ENCODE assay signal across 8 cellular contexts in the genomic region with DNA sequence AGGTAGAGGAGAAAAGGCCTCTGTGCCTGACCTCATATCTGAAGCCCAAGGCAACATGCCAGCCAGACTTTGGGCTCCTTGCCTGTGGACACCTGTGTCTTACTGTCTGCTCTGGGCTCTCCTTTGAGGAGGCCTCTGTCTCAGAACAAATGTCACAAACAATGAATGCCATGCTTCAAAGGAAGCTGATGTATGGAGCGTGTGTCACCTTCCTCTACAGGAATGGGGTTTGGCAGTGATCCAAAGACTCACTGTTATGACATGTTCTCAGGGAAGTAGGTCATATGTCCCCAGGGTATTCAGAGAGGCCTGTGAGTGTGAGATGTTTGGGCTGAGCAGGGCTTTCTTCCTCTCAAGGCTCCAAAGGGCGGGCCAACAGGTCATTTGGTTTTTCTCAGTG. TPM values are rescaled to one million over a fixed set of nuclear protein-coding genes. Genes with fewer than 3 reads are reported as not detected.
DNase-seq lines count a peak whose midpoint lies in the region; ATAC-seq and TF ChIP-seq lines count a peak whose summit lies in the region.

No MANE protein-coding gene starts in this region.

- H3K36me3 Mint-ChIP-seq in activated CD8-positive, alpha-beta T cell treated with anti-CD3 and anti-CD28 coated beads for 36 hours (ENCODE audit: low read depth), result no peaks in the 10 kb centered on the region
- H3K36me3 Mint-ChIP-seq in activated CD8-positive, alpha-beta T cell treated with anti-CD3 and anti-CD28 coated beads, Interleukin-2, amount 10 ng/mL, durations not matched to agents 7 days and 5 days (ENCODE audit: low read depth), result no peaks in the 10 kb centered on the region
- no peaks in the 10 kb centered on the region; a peak in 2 of 7 replicates for H3K36me3 Mint-ChIP-seq in H9 (ENCODE audit: insufficient read depth in 1 of 3, low read depth in 3 of 3)

- H3K56ac ChIP-seq in H9 (ENCODE audit: insufficient read length, low read depth, low read length), result no peak overlapping the region

- WGBS in H9 (ENCODE audit: extremely low coverage, insufficient read length, low lambda C conversion rate), result no CpG with 5 or more reads among the region's 2 CpGs

- no peak overlapping the region for H3K14ac ChIP-seq in H9 (ENCODE audit: insufficient read depth, low read length)

- no peak overlapping the region for H3K23ac ChIP-seq in H9 (ENCODE audit: insufficient read length, low read depth, low read length)

- H2BK15ac ChIP-seq in H9 (ENCODE audit: low read depth, low read length), result no peak overlapping the region

- H3K27ac ChIP-seq in epithelial cell of prostate, result no peak overlapping the region
- H3K27ac ChIP-seq in H9 (ENCODE audit: insufficient read length, low read depth, low read length), result no peak overlapping the region

- no peak overlapping the region for H4K91ac ChIP-seq in H9 (ENCODE audit: insufficient read length, low read depth, low read length)

- CTCF ChIA-PET in activated CD8-positive, alpha-beta T cell treated with anti-CD3 and anti-CD28 coated beads for 36 hours (lab: Charles Lee), result no interaction called here
- CTCF ChIA-PET in activated CD8-positive, alpha-beta T cell treated with anti-CD3 and anti-CD28 coated beads, Interleukin-2, amount 10 ng/mL, durations not matched to agents 7 days and 5 days (lab: Charles Lee), result no interaction called here

- no peak overlapping the region for H3K4me2 ChIP-seq in H9 (ENCODE audit: insufficient read depth, insufficient read length, low read length)

- no peaks in the 10 kb centered on the region for H3K27me3 ChIP-seq in H9 (ENCODE audit: insufficient read depth, low read length)

- H2BK5ac ChIP-seq in H9 (ENCODE audit: insufficient read length, low read length), result no peak overlapping the region

- H3K9me3 ChIP-seq in H9 (ENCODE audit: control insufficient read depth, low read depth, low read length), result no peaks in the 10 kb centered on the region

- peak; percentile 62 for ATAC-seq in activated CD8-positive, alpha-beta T cell treated with anti-CD3 and anti-CD28 coated beads for 36 hours
- ATAC-seq in activated CD8-positive, alpha-beta T cell treated with anti-CD3 and anti-CD28 coated beads, Interleukin-2, amount 10 ng/mL, durations not matched to agents 7 days and 5 days, result no peak
- peak; percentile 79 for ATAC-seq in stimulated activated naive CD8-positive, alpha-beta T cell treated with anti-CD3 and anti-CD28 coated beads, Interleukin-15, amount 100 ng/mL, for 72 hours
- ATAC-seq in HG02798 (IDR thresholded peaks at IDR 0.05; ENCODE audit: poor library complexity, unreplicated experiment), result no peak

- H3K4ac ChIP-seq in H9 (ENCODE audit: low read depth, low read length), result no peak overlapping the region

- no peak overlapping the region for H4K5ac ChIP-seq in H9 (ENCODE audit: insufficient read length, low read depth, low read length)

- intact Hi-C loops in activated CD8-positive, alpha-beta T cell treated with anti-CD3 and anti-CD28 coated beads for 36 hours (cut with micrococcal nuclease), result no loop called here

- H3K9ac ChIP-seq in H9 (ENCODE audit: extremely low read depth, insufficient read length, low read length), result no peak overlapping the region

- no peaks in the 10 kb centered on the region for H4K20me1 ChIP-seq in H9 (ENCODE audit: control insufficient read depth, insufficient read depth, insufficient read length)

- H3T11ph ChIP-seq in H9 (ENCODE audit: low read length), result no peak overlapping the region

- H4K8ac ChIP-seq in H9 (replicated peaks; ENCODE audit: insufficient read length, low read depth, low read length), result no peak overlapping the region

- no peaks in the 10 kb centered on the region for H3K9me3 Mint-ChIP-seq in activated CD8-positive, alpha-beta T cell treated with anti-CD3 and anti-CD28 coated beads for 36 hours
- no peaks in the 10 kb centered on the region for H3K9me3 Mint-ChIP-seq in activated CD8-positive, alpha-beta T cell treated with anti-CD3 and anti-CD28 coated beads, Interleukin-2, amount 10 ng/mL, durations not matched to agents 7 days and 5 days (ENCODE audit: insufficient read depth)
- no peaks in the 10 kb centered on the region for H3K9me3 Mint-ChIP-seq in stimulated activated naive CD8-positive, alpha-beta T cell treated with anti-CD3 and anti-CD28 coated beads, Interleukin-15, amount 100 ng/mL, for 72 hours
- no peaks in the 10 kb centered on the region; a peak in 1 of 5 replicates for H3K9me3 Mint-ChIP-seq in H9

- POLR2A ChIA-PET in activated CD8-positive, alpha-beta T cell treated with anti-CD3 and anti-CD28 coated beads for 36 hours (lab: Charles Lee), result interaction anchor here (1.1 kb wide), 1 partner anchor 22 kb away, joined by 3 read pairs; no protein-coding TSS in a partner anchor
- POLR2A ChIA-PET in activated CD8-positive, alpha-beta T cell treated with anti-CD3 and anti-CD28 coated beads, Interleukin-2, amount 10 ng/mL, durations not matched to agents 7 days and 5 days (lab: Charles Lee), result interaction anchor here (0.9 kb wide), 1 partner anchor 68 kb away, joined by 3 read pairs; no protein-coding TSS in a partner anchor

- no peaks in the 10 kb centered on the region for H3K4me1 ChIP-seq in H9 (ENCODE audit: insufficient read depth, low read length)

- H2AFZ ChIP-seq in H9 (ENCODE audit: low read length), result no peak overlapping the region

- no peak overlapping the region for H3K27ac Mint-ChIP-seq in activated CD8-positive, alpha-beta T cell treated with anti-CD3 and anti-CD28 coated beads for 36 hours
- H3K27ac Mint-ChIP-seq in activated CD8-positive, alpha-beta T cell treated with anti-CD3 and anti-CD28 coated beads, Interleukin-2, amount 10 ng/mL, durations not matched to agents 7 days and 5 days, result no peak overlapping the region
- no peak overlapping the region for H3K27ac Mint-ChIP-seq in stimulated activated naive CD8-positive, alpha-beta T cell treated with anti-CD3 and anti-CD28 coated beads, Interleukin-15, amount 100 ng/mL, for 72 hours
- H3K27ac Mint-ChIP-seq in H9, result no peak overlapping the region

- no peak overlapping the region for H2BK20ac ChIP-seq in H9 (ENCODE audit: low read depth, low read length, poor library complexity, severe bottlenecking)

- peak; percentile 17 for DNase-seq in activated CD8-positive, alpha-beta T cell treated with anti-CD3 and anti-CD28 coated beads for 36 hours
- no peak for DNase-seq in activated CD8-positive, alpha-beta T cell treated with anti-CD3 and anti-CD28 coated beads, Interleukin-2, amount 10 ng/mL, durations not matched to agents 7 days and 5 days
- DNase-seq in NOMO-1 treated with DMSO at 0.1 percent for 48 hours (lab: John Stamatoyannopoulos, UW; ENCODE audit: unreplicated experiment) (peak; percentile 68), epithelial cell of prostate (ENCODE audit: low read depth, low spot score) (peak; percentile 87), H9 (no peak), COLO829 (ENCODE audit: low spot score) (no peak)
- DNase-seq in stimulated activated naive CD8-positive, alpha-beta T cell treated with anti-CD3 and anti-CD28 coated beads, Interleukin-15, amount 100 ng/mL, for 72 hours, result no peak

- no peaks in the 10 kb centered on the region for H3K79me1 ChIP-seq in H9 (ENCODE audit: insufficient read depth, low read depth, low read length, poor library complexity, severe bottlenecking)

- H2BK120ac ChIP-seq in H9 (ENCODE audit: low read depth, low read length, poor library complexity, severe bottlenecking), result no peak overlapping the region

- H3K23me2 ChIP-seq in H9 (ENCODE audit: insufficient read length, low read depth, low read length, poor library complexity, severe bottlenecking), result no peaks in the 10 kb centered on the region

- H3K4me1 Mint-ChIP-seq in activated CD8-positive, alpha-beta T cell treated with anti-CD3 and anti-CD28 coated beads for 36 hours (ENCODE audit: low read depth), result peaks cover 13% of the 10 kb centered on the region
- H3K4me1 Mint-ChIP-seq in activated CD8-positive, alpha-beta T cell treated with anti-CD3 and anti-CD28 coated beads, Interleukin-2, amount 10 ng/mL, durations not matched to agents 7 days and 5 days (ENCODE audit: low read depth), result no peaks in the 10 kb centered on the region
- H3K4me1 Mint-ChIP-seq in stimulated activated naive CD8-positive, alpha-beta T cell treated with anti-CD3 and anti-CD28 coated beads, Interleukin-15, amount 100 ng/mL, for 72 hours, result peaks cover 21% of the 10 kb centered on the region
- peaks cover 2 to 3% of the 10 kb centered on the region in 2 experiments; a peak in 1 of 4 replicates for H3K4me1 Mint-ChIP-seq in H9

- no peak for TF ChIP-seq CTCF in activated CD8-positive, alpha-beta T cell treated with anti-CD3 and anti-CD28 coated beads for 36 hours (IDR thresholded peaks at IDR 0.05)
- TF ChIP-seq CTCF in H9 (conservative IDR thresholded peaks at IDR 0.05), result no peak

- no peaks in the 10 kb centered on the region for H3K27me3 Mint-ChIP-seq in activated CD8-positive, alpha-beta T cell treated with anti-CD3 and anti-CD28 coated beads for 36 hours
- no peaks in the 10 kb centered on the region for H3K27me3 Mint-ChIP-seq in activated CD8-positive, alpha-beta T cell treated with anti-CD3 and anti-CD28 coated beads, Interleukin-2, amount 10 ng/mL, durations not matched to agents 7 days and 5 days (ENCODE audit: low read depth)
- no peaks in the 10 kb centered on the region for H3K27me3 Mint-ChIP-seq in stimulated activated naive CD8-positive, alpha-beta T cell treated with anti-CD3 and anti-CD28 coated beads, Interleukin-15, amount 100 ng/mL, for 72 hours
- H3K27me3 Mint-ChIP-seq in H9 (ENCODE audit: low read depth), result peaks cover 3% of the 10 kb centered on the region

- no peaks in the 10 kb centered on the region for H3K79me2 ChIP-seq in H9 (ENCODE audit: insufficient read depth, low read length)

- H3K4me3 Mint-ChIP-seq in activated CD8-positive, alpha-beta T cell treated with anti-CD3 and anti-CD28 coated beads for 36 hours, result no peak overlapping the region
- no peak overlapping the region for H3K4me3 Mint-ChIP-seq in activated CD8-positive, alpha-beta T cell treated with anti-CD3 and anti-CD28 coated beads, Interleukin-2, amount 10 ng/mL, durations not matched to agents 7 days and 5 days
- no peak overlapping the region for H3K4me3 Mint-ChIP-seq in stimulated activated naive CD8-positive, alpha-beta T cell treated with anti-CD3 and anti-CD28 coated beads, Interleukin-15, amount 100 ng/mL, for 72 hours
- H3K4me3 Mint-ChIP-seq in H9, result no peak overlapping the region

- no peak overlapping the region for H3K18ac ChIP-seq in H9 (ENCODE audit: insufficient read length, low read depth, low read length)

- H2BK12ac ChIP-seq in H9 (ENCODE audit: insufficient read length, low read depth, low read length), result no peak overlapping the region

- no peak overlapping the region for H2AK5ac ChIP-seq in H9 (ENCODE audit: insufficient read length, low read length)

RNA-seq across cellular contexts. Expression of a gene that starts 38.4 kb away (rescaled TPM):
- total RNA-seq in activated CD8-positive, alpha-beta T cell treated with anti-CD3 and anti-CD28 coated beads for 36 hours, result 10 to 100 TPM; 19.9 to 22.3 TPM
- 10 to 100 TPM; 21.4 to 24.5 TPM for total RNA-seq in activated CD8-positive, alpha-beta T cell treated with anti-CD3 and anti-CD28 coated beads, Interleukin-2, amount 10 ng/mL, durations not matched to agents 7 days and 5 days
- total RNA-seq in H9 (2021), result 0.70 and 0.77 TPM in 2 replicates

RNA-seq across cellular contexts. Expression of a gene that starts 52.6 kb away (rescaled TPM):
- not detected for total RNA-seq in activated CD8-positive, alpha-beta T cell treated with anti-CD3 and anti-CD28 coated beads for 36 hours
- not detected for total RNA-seq in activated CD8-positive, alpha-beta T cell treated with anti-CD3 and anti-CD28 coated beads, Interleukin-2, amount 10 ng/mL, durations not matched to agents 7 days and 5 days
- not detected in 2 replicates for total RNA-seq in H9 (2021)

Comparison
In these comparisons a context has a peak if more than half of its experiments do, and no peak if none do; other contexts are left out.
1. ATAC-seq: peak in activated CD8-positive, alpha-beta T cell treated with anti-CD3 and anti-CD28 coated beads for 36 hours (single experiment) and stimulated activated naive CD8-positive, alpha-beta T cell treated with anti-CD3 and anti-CD28 coated beads, Interleukin-15, amount 100 ng/mL, for 72 hours (single experiment); none in activated CD8-positive, alpha-beta T cell treated with anti-CD3 and anti-CD28 coated beads, Interleukin-2, amount 10 ng/mL, durations not matched to agents 7 days and 5 days (single experiment) and HG02798 (single experiment).
2. DNase-seq: peak in activated CD8-positive, alpha-beta T cell treated with anti-CD3 and anti-CD28 coated beads for 36 hours (single experiment), NOMO-1 treated with DMSO at 0.1 percent for 48 hours (single experiment) and epithelial cell of prostate (single experiment); none in activated CD8-positive, alpha-beta T cell treated with anti-CD3 and anti-CD28 coated beads, Interleukin-2, amount 10 ng/mL, durations not matched to agents 7 days and 5 days (single experiment), stimulated activated naive CD8-positive, alpha-beta T cell treated with anti-CD3 and anti-CD28 coated beads, Interleukin-15, amount 100 ng/mL, for 72 hours (0 of 2), H9 (single experiment) and COLO829 (single experiment).
3. RNA of a gene that starts 38.4 kb away (total RNA-seq): 21.4 to 24.5 TPM in activated CD8-positive, alpha-beta T cell treated with anti-CD3 and anti-CD28 coated beads, Interleukin-2, amount 10 ng/mL, durations not matched to agents 7 days and 5 days and 19.9 to 22.3 TPM in activated CD8-positive, alpha-beta T cell treated with anti-CD3 and anti-CD28 coated beads for 36 hours; 0.70 to 0.77 TPM in H9; every median in the first group is over 10 times any median in the second.